18 cellular contexts compared by ENCODE assay signal in the genomic region with DNA sequence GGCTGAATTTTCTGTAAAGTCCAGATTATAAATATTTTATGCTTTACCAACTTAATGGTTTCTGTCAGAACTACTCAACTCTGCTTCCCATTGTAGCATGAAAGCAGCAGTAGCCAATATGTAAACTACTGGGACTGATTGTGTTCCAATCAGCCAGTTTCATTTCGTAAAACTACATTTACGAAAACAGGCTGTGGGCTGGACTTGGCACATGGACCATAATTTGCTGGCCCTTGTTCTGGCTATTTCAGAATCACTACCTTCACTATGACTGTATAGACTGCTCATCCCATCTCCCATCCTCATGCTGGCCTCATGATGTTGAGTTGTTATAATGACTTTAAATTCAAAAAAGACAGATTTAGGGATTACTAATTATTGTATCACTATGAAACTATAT. TPM values are rescaled to one million over a fixed set of nuclear protein-coding genes. Genes with fewer than 3 reads are reported as not detected.
DNase-seq lines count a peak whose midpoint lies in the region; ATAC-seq and TF ChIP-seq lines count a peak whose summit lies in the region.
"Had no signal": no experiment of that assay in that cellular context is flagged by ENCODE, and none has a peak within 500 bp of the region (broad histone marks: within the 10 kb centered on the region; RNA-seq: fewer than 3 reads in every experiment).

No MANE protein-coding gene starts in this region.

- H3K27ac Mint-ChIP-seq in MCF 10A (ENCODE audit: low read depth, unreplicated experiment): no peak overlapping the region
- H3K27ac Mint-ChIP-seq: CD4-positive, alpha-beta memory T cell had no signal

- no peak overlapping the region for H2AFZ ChIP-seq in mammary epithelial cell (ENCODE audit: low read depth, low read length)

- H3K4me1 Mint-ChIP-seq in MCF 10A (ENCODE audit: insufficient read depth, unreplicated experiment): no peaks in the 10 kb centered on the region

- H3K27ac ChIP-seq in mammary epithelial cell (ENCODE audit: insufficient read depth, low read depth, low read length): no peak overlapping the region
- H3K27ac ChIP-seq: 22Rv1, Peyer's patch had no signal

- in situ Hi-C loops in mammary epithelial cell (cut with MboI; ENCODE audit: low sequenced_read_pairs in 2 of 2): no loop called here

- H3K36me3 ChIP-seq in mammary epithelial cell (ENCODE audit: insufficient read depth, low read length): no peaks in the 10 kb centered on the region
- H3K36me3 ChIP-seq: Peyer's patch had no signal

- peak; percentile 27 for DNase-seq in MCF 10A (ENCODE audit: unreplicated experiment)
- DNase-seq in mammary epithelial cell: no peak
- peak; percentile 29 to 69 for DNase-seq in dermis microvascular lymphatic vessel endothelial cell (ENCODE audit: low read depth in 2 of 2)
- DNase-seq in iris pigment epithelial cell (ENCODE audit: low read depth): peak; percentile 43
- peak; percentile 13 for DNase-seq in skeletal muscle cell (ENCODE audit: low read depth)
- DNase-seq in GM19240 (ENCODE audit: insufficient read length, low spot score): no peak
- DNase-seq in activated gamma-delta T cell treated with Interleukin-2 at 50 U/mL for 16 hours: no peak
- DNase-seq: CD4-positive, alpha-beta memory T cell; HCEC 1CT; KBM-7; NCI-H1092; NCI-H146; NCI-H2081 treated with DMSO at 0.1 percent for 48 hours; NCI-H510A; Peyer's patch had no signal

- H3K9ac ChIP-seq in mammary epithelial cell (ENCODE audit: insufficient read depth, low read length): no peak overlapping the region

- ATAC-seq in HG03521 (IDR thresholded peaks at IDR 0.05; ENCODE audit: unreplicated experiment): no peak
- ATAC-seq: Right ventricle myocardium inferior had no signal

- BruUV-seq in MCF 10A (replicated peaks; lab: Mats Ljungman, UMichigan) (no TSS peak), mammary epithelial cell (replicated peaks; lab: Mats Ljungman, UMichigan) (no TSS peak)

- dilution Hi-C loops in mammary epithelial cell (cut with HindIII; ENCODE audit: low sequenced_read_pairs): no loop called here

- H4K20me1 ChIP-seq in mammary epithelial cell (ENCODE audit: insufficient read depth, low read length): no peaks in the 10 kb centered on the region

- no peak overlapping the region for H3K4me3 Mint-ChIP-seq in MCF 10A (ENCODE audit: unreplicated experiment)
- H3K4me3 Mint-ChIP-seq: CD4-positive, alpha-beta memory T cell had no signal

- no peaks in the 10 kb centered on the region for H3K79me2 ChIP-seq in mammary epithelial cell (ENCODE audit: insufficient read depth, low read length)

- POLR2A ChIA-PET in MCF 10A (lab: Yijun Ruan, JAX): no interaction called here

- H3K9me3 ChIP-seq in mammary epithelial cell (replicated peaks; ENCODE audit: insufficient read depth, low read length): no peaks in the 10 kb centered on the region
- H3K9me3 ChIP-seq: Peyer's patch had no signal

- TF ChIP-seq CTCF in MCF 10A (IDR thresholded peaks at IDR 0.05; ENCODE audit: unreplicated experiment) (no peak), mammary epithelial cell (conservative IDR thresholded peaks at IDR 0.05 in 1 of 2, IDR thresholded peaks at IDR 0.05 in 1 of 2; ENCODE audit: extremely low read depth in 1 of 2, insufficient read depth in 1 of 2, low read depth in 1 of 2, low read length in 2 of 2) (no peak)

- no peaks in the 10 kb centered on the region for H3K27me3 ChIP-seq in mammary epithelial cell (ENCODE audit: insufficient read depth, low read length)
- H3K27me3 ChIP-seq: Peyer's patch had no signal

- H3K36me3 Mint-ChIP-seq in MCF 10A (ENCODE audit: insufficient read depth, unreplicated experiment): no peaks in the 10 kb centered on the region

- CTCF ChIA-PET in MCF 10A (lab: Yijun Ruan, JAX) (interaction anchor here (0.6 kb wide), 1 partner anchor 126 kb away, joined by 3 read pairs; no protein-coding TSS in a partner anchor), mammary epithelial cell (lab: Charles Lee; ENCODE audit: low non-redundant PET) (no interaction called here)

- no peaks in the 10 kb centered on the region for H3K4me1 ChIP-seq in mammary epithelial cell (ENCODE audit: insufficient read depth, low read length)
- H3K4me1 ChIP-seq: Peyer's patch had no signal

- H3K4me3 ChIP-seq in mammary epithelial cell (replicated peaks in 1 of 3; ENCODE audit: insufficient read depth in 1 of 3, low read depth in 2 of 3, low read length in 3 of 3) (no peak overlapping the region), skeletal muscle cell (ENCODE audit: low read depth, low read length) (no peak overlapping the region)
- H3K4me3 ChIP-seq: Peyer's patch had no signal

- no peak overlapping the region for H3K4me2 ChIP-seq in mammary epithelial cell (ENCODE audit: insufficient read depth, low read depth, low read length)

- intact Hi-C loops in MCF 10A (cut with micrococcal nuclease): no loop called here
- intact Hi-C loops in mammary epithelial cell (cut with micrococcal nuclease): no loop called here

- H3K27me3 Mint-ChIP-seq in MCF 10A (ENCODE audit: insufficient read depth, unreplicated experiment): no peaks in the 10 kb centered on the region
- H3K27me3 Mint-ChIP-seq: CD4-positive, alpha-beta memory T cell had no signal

- WGBS in mammary epithelial cell (ENCODE audit: low coverage, missing lambda C conversion rate): 13% methylated on average over 2 of the region's 2 CpGs

- peaks cover 8% of the 10 kb centered on the region for H3K9me3 Mint-ChIP-seq in MCF 10A (ENCODE audit: unreplicated experiment)

RNA-seq across cellular contexts. Expression of gene FAR2, which starts 38.7 kb away (rescaled TPM):
- total RNA-seq in MCF 10A (2022) (1.7 TPM in 2 replicates), mammary epithelial cell (1 to 10 TPM; 4.0 to 8.9 TPM), dermis microvascular lymphatic vessel endothelial cell (58.2 and 80.8 TPM in 2 replicates)
- polyA plus RNA-seq in mammary epithelial cell: 9.4 TPM
- 20.0 TPM for polyA minus RNA-seq in mammary epithelial cell

Comparison
In these comparisons a context has a peak if more than half of its experiments do, and no peak if none do; other contexts are left out.
1. DNase-seq: peak in MCF 10A (single experiment), dermis microvascular lymphatic vessel endothelial cell (2 of 2), iris pigment epithelial cell (single experiment) and skeletal muscle cell (single experiment); none in mammary epithelial cell (single experiment), GM19240 (single experiment) and activated gamma-delta T cell treated with Interleukin-2 at 50 U/mL for 16 hours (single experiment).